10 cellular contexts compared by ENCODE assay signal in genomic region chr13:46565808-46566750, GRCh38. TPM values are rescaled to one million over a fixed set of nuclear protein-coding genes. Genes with fewer than 3 reads are reported as not detected.
DNase-seq lines count a peak whose midpoint lies in the region; ATAC-seq, FAIRE-seq and TF ChIP-seq lines count a peak whose summit lies in the region.
"Had no signal": no experiment of that assay in that cellular context is flagged by ENCODE, and none has a peak within 500 bp of the region (broad histone marks: within the 10 kb centered on the region; RNA-seq: fewer than 3 reads in every experiment).

No MANE protein-coding gene starts in this region.

- H3K9me3 ChIP-seq in keratinocyte (ENCODE audit: control insufficient read depth, low read depth, low read length) (no peaks in the 10 kb centered on the region), colonic mucosa (no peaks in the 10 kb centered on the region), mucosa of descending colon (no peaks in the 10 kb centered on the region), smooth muscle cell (replicated peaks; ENCODE audit: low read depth) (no peaks in the 10 kb centered on the region)

- peaks cover 10% of the 10 kb centered on the region for H3K4me1 ChIP-seq in keratinocyte (ENCODE audit: control insufficient read depth, extremely low read depth, insufficient read depth, low read length)
- no peaks in the 10 kb centered on the region for H3K4me1 ChIP-seq in colonic mucosa
- peaks cover 4% of the 10 kb centered on the region for H3K4me1 ChIP-seq in mucosa of descending colon (ENCODE audit: low read depth)
- peaks cover 7% of the 10 kb centered on the region for H3K4me1 ChIP-seq in smooth muscle cell (ENCODE audit: low read depth)

- H3F3A ChIP-seq in smooth muscle cell (ENCODE audit: low read depth): no peaks in the 10 kb centered on the region

- peak; percentile 17 for FAIRE-seq in keratinocyte (lab: Jason Lieb, UNC)

- H2AFZ ChIP-seq in keratinocyte (ENCODE audit: control insufficient read depth, low read length) (no peak overlapping the region), smooth muscle cell (ENCODE audit: low read depth) (no peak overlapping the region)

- H4K20me1 ChIP-seq in keratinocyte (ENCODE audit: control insufficient read depth, extremely low read depth, insufficient read depth, low read length) (peaks cover 21% of the 10 kb centered on the region), smooth muscle cell (ENCODE audit: low read depth) (peaks cover 100% of the 10 kb centered on the region)

- H3K27ac ChIP-seq in keratinocyte (ENCODE audit: control insufficient read depth, insufficient read depth, low read length): no peak overlapping the region
- H3K27ac ChIP-seq in colonic mucosa: no peak overlapping the region
- H3K27ac ChIP-seq in smooth muscle cell (ENCODE audit: low read depth): no peak overlapping the region

- H3K4me2 ChIP-seq in keratinocyte (ENCODE audit: control insufficient read depth, extremely low read depth, insufficient read depth, low read depth, low read length) (no peak overlapping the region), smooth muscle cell (no peak overlapping the region)

- dilution Hi-C loops in keratinocyte (cut with MboI; ENCODE audit: extremely low pct_ligation_motif_present, low sequenced_read_pairs): no loop called here

- H3K4me3 ChIP-seq in keratinocyte (ENCODE audit: control insufficient read depth in 2 of 3, extremely low read depth in 1 of 3, insufficient read depth in 2 of 3, low read depth in 1 of 3, low read length in 3 of 3) (no peak overlapping the region), colonic mucosa (no peak overlapping the region), mucosa of descending colon (no peak overlapping the region), smooth muscle cell (no peak overlapping the region)

- intact Hi-C loops in colonic mucosa (cut with DNase I) (no loop called here), mucosa of descending colon (cut with DNase I, micrococcal nuclease) (no loop called here)

- DNase-seq in keratinocyte (ENCODE audit: low read depth, low spot score): no peak
- DNase-seq in colonic mucosa: no peak
- no peak for DNase-seq in NCI-H1105 (lab: John Stamatoyannopoulos, UW)
- DNase-seq in mucosa of descending colon: no peak
- no peak for DNase-seq in smooth muscle cell (lab: John Stamatoyannopoulos, UW; ENCODE audit: unreplicated experiment)
- DNase-seq: CD8-positive, alpha-beta T cell; NCI-H1105 treated with DMSO at 0.1 percent for 48 hours had no signal

- 75% methylated on average over 7 of the region's 7 CpGs for WGBS in smooth muscle cell (ENCODE audit: low lambda C conversion rate)

- H3K36me3 ChIP-seq in keratinocyte (ENCODE audit: control insufficient read depth in 2 of 2, extremely low read depth in 1 of 2, insufficient read depth in 2 of 2, low read length in 2 of 2) (peaks cover 2 to 5% of the 10 kb centered on the region in 2 experiments), colonic mucosa (no peaks in the 10 kb centered on the region), mucosa of descending colon (ENCODE audit: low read depth) (no peaks in the 10 kb centered on the region), smooth muscle cell (ENCODE audit: low read depth) (no peaks in the 10 kb centered on the region)

- H3K27me3 ChIP-seq in keratinocyte (ENCODE audit: control insufficient read depth, extremely low read depth, insufficient read depth, low read length) (no peaks in the 10 kb centered on the region), colonic mucosa (no peaks in the 10 kb centered on the region), smooth muscle cell (ENCODE audit: low read depth) (no peaks in the 10 kb centered on the region)

- ATAC-seq in GM18505 (IDR thresholded peaks at IDR 0.05; ENCODE audit: unreplicated experiment) (peak; percentile 64), GM21367 (IDR thresholded peaks at IDR 0.05; ENCODE audit: unreplicated experiment) (peak; percentile 54), HG03108 (IDR thresholded peaks at IDR 0.05; ENCODE audit: unreplicated experiment) (peak; percentile 47), mucosa of descending colon (no peak)
- ATAC-seq: CD8-positive, alpha-beta T cell had no signal

- H3K79me2 ChIP-seq in keratinocyte (ENCODE audit: control insufficient read depth, insufficient read depth, low read length) (peaks cover 98% of the 10 kb centered on the region), smooth muscle cell (ENCODE audit: low read depth) (peaks cover 100% of the 10 kb centered on the region)

- no peaks in the 10 kb centered on the region for H3K9me1 ChIP-seq in keratinocyte (ENCODE audit: control insufficient read depth, extremely low read depth, insufficient read depth, low read length)

- no peak for TF ChIP-seq POLR2A in GM18505 (IDR thresholded peaks at IDR 0.05; ENCODE audit: borderline replicate concordance, extremely low read depth, insufficient read depth, insufficient read length)

- TF ChIP-seq CTCF in keratinocyte (optimal IDR thresholded peaks at IDR 0.05 in 1 of 3, IDR thresholded peaks at IDR 0.05 in 1 of 3, conservative IDR thresholded peaks at IDR 0.05 in 1 of 3; ENCODE audit: extremely low read depth in 1 of 3, insufficient read depth in 2 of 3, low read length in 3 of 3) (no peak), colonic mucosa (IDR thresholded peaks at IDR 0.05) (no peak), mucosa of descending colon (IDR thresholded peaks at IDR 0.05) (no peak), smooth muscle cell (IDR thresholded peaks at IDR 0.05; ENCODE audit: borderline replicate concordance, insufficient read depth, poor library complexity, severe bottlenecking) (no peak)

- H3K9ac ChIP-seq in keratinocyte (ENCODE audit: control insufficient read depth, extremely low read depth, insufficient read depth, low read length) (no peak overlapping the region), colonic mucosa (ENCODE audit: low read depth in 2 of 2, low read length in 2 of 2) (no peak overlapping the region), smooth muscle cell (ENCODE audit: low read depth) (no peak overlapping the region)

RNA-seq across cellular contexts. Expression of gene LRCH1, which starts 13.1 kb away (rescaled TPM):
- polyA plus RNA-seq in keratinocyte: 9.6 to 16.2 TPM (median 11.1 TPM) in 3 replicates
- 15.5 TPM for polyA plus RNA-seq in keratinocyte (2011; ENCODE audit: low read depth)
- 8.0 and 11.4 TPM in 2 replicates for polyA plus RNA-seq in keratinocyte (2011; cell fraction: cytosol; rRNA removed)
- 13.5 and 16.0 TPM in 2 replicates for polyA plus RNA-seq in keratinocyte (2011; cell fraction: nucleus; rRNA removed)
- polyA plus RNA-seq in keratinocyte (2012; ENCODE audit: low replicate concordance): 8.5 and 8.9 TPM in 2 replicates
- 9.3 to 24.7 TPM (median 12.1 TPM) in 3 replicates for polyA minus RNA-seq in keratinocyte
- polyA minus RNA-seq in keratinocyte (2011; cell fraction: cytosol; rRNA and poly(A)+ RNA removed): 9.8 TPM
- 19.8 and 36.8 TPM in 2 replicates for polyA minus RNA-seq in keratinocyte (2011; cell fraction: nucleus; rRNA and poly(A)+ RNA removed)
- total RNA-seq in colonic mucosa: 10 to 100 TPM; 12.8 to 19.6 TPM
- total RNA-seq in mucosa of descending colon: 10 to 100 TPM; 13.4 to 44.1 (median 16.1) TPM
- 15.9 and 27.7 TPM in 2 replicates for total RNA-seq in smooth muscle cell
- polyA plus RNA-seq in smooth muscle cell: 9.2 and 9.4 TPM in 2 replicates
